19 cellular contexts compared by ENCODE assay signal in the genomic region with DNA sequence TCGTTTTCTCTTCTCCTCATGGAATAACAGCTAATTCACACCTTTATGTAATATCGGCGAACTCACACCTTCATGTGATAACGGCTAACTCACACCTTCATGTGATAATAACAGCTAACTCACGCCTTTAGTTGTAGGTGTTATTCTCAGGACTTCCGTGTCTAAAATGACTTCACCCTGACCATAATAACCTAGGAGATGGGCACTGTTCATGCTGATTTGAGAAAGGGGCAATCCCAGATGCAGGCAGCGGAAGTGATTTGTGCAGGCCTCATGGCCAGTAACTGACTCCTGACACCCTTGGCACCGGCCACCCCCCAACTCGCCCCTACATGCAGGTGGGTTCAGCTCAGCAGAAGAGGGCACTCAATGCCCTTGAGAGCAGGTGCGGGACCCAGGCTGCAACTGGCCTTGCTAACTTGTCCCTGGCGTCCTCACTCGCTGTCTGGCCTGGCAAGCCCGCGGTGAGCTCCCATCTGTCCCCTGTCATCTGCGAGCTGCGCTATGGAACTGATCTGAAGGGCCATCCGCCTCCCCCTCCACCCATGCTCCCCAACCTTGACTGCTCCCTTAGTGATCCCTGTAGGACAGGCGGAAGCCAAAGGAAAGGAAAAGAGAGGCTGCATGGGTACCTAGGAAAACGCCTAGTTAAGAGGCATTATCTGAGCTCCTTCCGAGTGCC. TPM values are rescaled to one million over a fixed set of nuclear protein-coding genes. Genes with fewer than 3 reads are reported as not detected.
DNase-seq lines count a peak whose midpoint lies in the region; ATAC-seq and TF ChIP-seq lines count a peak whose summit lies in the region.
"Had no signal": no experiment of that assay in that cellular context is flagged by ENCODE, and none has a peak within 500 bp of the region (broad histone marks: within the 10 kb centered on the region; RNA-seq: fewer than 3 reads in every experiment).

No MANE protein-coding gene starts in this region.

- H3K36me3 ChIP-seq in IMR-90 (ENCODE audit: control insufficient read depth, insufficient read depth, low read length) = no peaks in the 10 kb centered on the region
- no peaks in the 10 kb centered on the region for H3K36me3 ChIP-seq in ovary
- H3K36me3 ChIP-seq: cardiac muscle cell, tibial nerve had no signal

- H3K9me3 ChIP-seq in IMR-90 (ENCODE audit: control insufficient read depth, insufficient read depth, low read length) (no peaks in the 10 kb centered on the region), ovary (no peaks in the 10 kb centered on the region)
- H3K9me3 ChIP-seq: SK-N-SH, tibial nerve had no signal

- H3K4me3 ChIP-seq in IMR-90 (ENCODE audit: insufficient read depth, low read depth, low read length) (no peak overlapping the region), ovary (no peak overlapping the region)
- H3K4me3 ChIP-seq: cardiac muscle cell, tibial nerve had no signal

- no peaks in the 10 kb centered on the region for H3K27me3 Mint-ChIP-seq in glutamatergic neuron (ENCODE audit: unreplicated experiment)

- peaks cover 18% of the 10 kb centered on the region for H3K4me1 ChIP-seq in IMR-90 (ENCODE audit: control insufficient read depth, insufficient read depth, low read length)
- H3K4me1 ChIP-seq in ovary (ENCODE audit: insufficient read depth) = peaks cover 2% of the 10 kb centered on the region

- TF ChIP-seq RAD21 in IMR-90 (IDR thresholded peaks at IDR 0.05; ENCODE audit: low read length) = no peak

- H4K5ac ChIP-seq in IMR-90 (ENCODE audit: low read depth, low read length) = no peak overlapping the region

- intact Hi-C loops in IMR-90 (cut with micrococcal nuclease) (no loop called here), ovary (cut with DNase I) (no loop called here)

- BruUV-seq in IMR-90 (replicated peaks; lab: Mats Ljungman, UMichigan) = no TSS peak

- peaks cover 0 to 11% of the 10 kb centered on the region in 2 experiments; a peak in 1 of 4 replicates for H3K79me1 ChIP-seq in IMR-90 (ENCODE audit: low read depth in 1 of 2, low read length in 2 of 2)

- H2BK120ac ChIP-seq in IMR-90 (ENCODE audit: low read depth, low read length) = peak overlapping the region; percentile 35; the same call in 1 of the 2 replicates

- peak overlapping the region; percentile 45 for H3K27ac Mint-ChIP-seq in glutamatergic neuron (ENCODE audit: unreplicated experiment)
- H3K27ac Mint-ChIP-seq: activated naive CD8-positive, alpha-beta T cell treated with anti-CD3 and anti-CD28 coated beads, Interleukin-2, amount 10 ng/mL, durations not matched to agents 7 days and 5 days; CD4-positive, alpha-beta T cell; stimulated activated memory B cell treated with anti-CD40 and anti-IgM and Interleukin-4, amounts not matched to agents 10 μg/mL and 1 μg/mL and 100 μg/mL, for 72 hours had no signal

- TF ChIP-seq POLR2A in IMR-90 (IDR thresholded peaks at IDR 0.05; ENCODE audit: low read depth, low read length) = no peak
- TF ChIP-seq POLR2A in ovary (IDR thresholded peaks at IDR 0.05) = no peak

- no peak overlapping the region for H3K14ac ChIP-seq in IMR-90 (replicated peaks; ENCODE audit: low read depth, low read length)

- H2AFZ ChIP-seq in IMR-90 (replicated peaks; ENCODE audit: low read length, poor library complexity) = peak overlapping the region; percentile 37

- TF ChIP-seq EP300 in ovary (IDR thresholded peaks at IDR 0.05) = no peak

- no peaks in the 10 kb centered on the region for H3K36me3 Mint-ChIP-seq in glutamatergic neuron (ENCODE audit: unreplicated experiment)
- H3K36me3 Mint-ChIP-seq: activated naive CD8-positive, alpha-beta T cell treated with anti-CD3 and anti-CD28 coated beads, Interleukin-2, amount 10 ng/mL, durations not matched to agents 7 days and 5 days; stimulated activated memory B cell treated with anti-CD40 and anti-IgM and Interleukin-4, amounts not matched to agents 10 μg/mL and 1 μg/mL and 100 μg/mL, for 72 hours had no signal

- peak; percentile 88 for DNase-seq in COLO668 (lab: John Stamatoyannopoulos, UW; ENCODE audit: unreplicated experiment)
- DNase-seq in IMR-90 = no peak
- DNase-seq in NCI-H748 treated with DMSO at 0.1 percent for 48 hours (lab: John Stamatoyannopoulos, UW) = peak; percentile 90
- no peak for DNase-seq in glutamatergic neuron
- no peak for DNase-seq in activated CD4-positive, alpha-beta T cell treated with anti-CD3 and anti-CD28 coated beads for 4 hours
- DNase-seq in D341Med (ENCODE audit: low spot score) = no peak
- DNase-seq in ovary = no peak
- DNase-seq: activated CD4-positive, alpha-beta T cell treated with anti-CD3 and anti-CD28 coated beads, Interleukin-2, amount 50 U/mL, for 4 hours; activated naive CD8-positive, alpha-beta T cell treated with anti-CD3 and anti-CD28 coated beads, Interleukin-2, amount 10 ng/mL, durations not matched to agents 7 days and 5 days; activated T-cell treated with anti-CD3 and anti-CD28 coated beads, Interleukin-2, amount 50 U/mL, for 48 hours; CD4-positive, alpha-beta T cell; effector CD4-positive, alpha-beta T cell; GDM1; OCI-M1; SK-N-SH had no signal

- H3K56ac ChIP-seq in IMR-90 (ENCODE audit: extremely low read depth, insufficient read depth, low read length) = no peak overlapping the region

- no peak overlapping the region for H4K8ac ChIP-seq in IMR-90 (ENCODE audit: low read depth in 2 of 2, low read length in 2 of 2)

- H3K18ac ChIP-seq in IMR-90 (ENCODE audit: low read depth, low read length) = no peak overlapping the region

- CTCF ChIA-PET in IMR-90 (lab: Yijun Ruan, JAX) = interaction anchor here (1.1 kb wide), 1 partner anchor 325 kb away, joined by 4 read pairs; no protein-coding TSS in a partner anchor

- POLR2A ChIA-PET in IMR-90 (lab: Charles Lee; ENCODE audit: unreplicated experiment) = no interaction called here

- no peak overlapping the region for H2AK9ac ChIP-seq in IMR-90 (replicated peaks; ENCODE audit: low read depth, low read length, poor library complexity)

- peak overlapping the region; percentile 7; the same call in 1 of the 2 replicates for H3K4ac ChIP-seq in IMR-90 (ENCODE audit: low read depth, low read length)

- H3K23ac ChIP-seq in IMR-90 (ENCODE audit: low read depth, low read length) = no peak overlapping the region

- TF ChIP-seq CTCF in IMR-90 (conservative IDR thresholded peaks at IDR 0.05; ENCODE audit: low read depth, low read length) (no peak), glutamatergic neuron (IDR thresholded peaks at IDR 0.05; ENCODE audit: partially characterized antibody, unreplicated experiment) (no peak), ovary (IDR thresholded peaks at IDR 0.05) (no peak)

- ATAC-seq in IMR-90 (ENCODE audit: low read depth) = no peak
- no peak for ATAC-seq in GM18868 (IDR thresholded peaks at IDR 0.05; ENCODE audit: unreplicated experiment)
- ATAC-seq: stimulated activated memory B cell treated with anti-CD40 and anti-IgM and Interleukin-4, amounts not matched to agents 10 μg/mL and 1 μg/mL and 100 μg/mL, for 72 hours had no signal

- H2AK5ac ChIP-seq in IMR-90 (ENCODE audit: low read depth, low read length) = peak overlapping the region; percentile 20; the same call in 1 of the 2 replicates

- no peak overlapping the region for H3K27ac ChIP-seq in IMR-90 (ENCODE audit: insufficient read depth, low read length)
- no peak overlapping the region for H3K27ac ChIP-seq in ovary
- H3K27ac ChIP-seq: cardiac muscle cell, tibial nerve had no signal

- no peak overlapping the region for H2BK15ac ChIP-seq in IMR-90 (ENCODE audit: low read depth, low read length)

- H3K9me3 Mint-ChIP-seq in glutamatergic neuron (ENCODE audit: unreplicated experiment) = peaks cover 3% of the 10 kb centered on the region
- H3K9me3 Mint-ChIP-seq: activated naive CD8-positive, alpha-beta T cell treated with anti-CD3 and anti-CD28 coated beads, Interleukin-2, amount 10 ng/mL, durations not matched to agents 7 days and 5 days; CD4-positive, alpha-beta T cell had no signal

- 74% methylated on average over 3 of the region's 20 CpGs; no CpG with 5 or more reads in 1 of the 2 experiments for WGBS in IMR-90 (ENCODE audit: extremely low coverage in 2 of 2, insufficient read length in 1 of 2), 2 experiments
- WGBS in ovary, 3 donors = 86 to 91% (median 89%) methylated on average over 20 of the region's 20 CpGs

- H3K4me2 ChIP-seq in IMR-90 (ENCODE audit: low read depth, low read length) = no peak overlapping the region
- H3K4me2 ChIP-seq: SK-N-SH had no signal

- no peak overlapping the region for H4K91ac ChIP-seq in IMR-90 (ENCODE audit: insufficient read depth, low read depth, low read length)

- no peak overlapping the region for H2BK5ac ChIP-seq in IMR-90 (ENCODE audit: low read depth, low read length, poor library complexity, severe bottlenecking)

- peak overlapping the region; percentile 17; the same call in 1 of the 2 replicates for H2BK20ac ChIP-seq in IMR-90 (ENCODE audit: low read depth, low read length)

- dilution Hi-C loops in IMR-90 (cut with HindIII; ENCODE audit: low sequenced_read_pairs, unreplicated experiment) = no loop called here

- peaks cover 19% of the 10 kb centered on the region for H3K9me1 ChIP-seq in IMR-90 (ENCODE audit: insufficient read depth, low read length)

- H3K9ac ChIP-seq in IMR-90 (ENCODE audit: low read depth, low read length) = no peak overlapping the region
- H3K9ac ChIP-seq: SK-N-SH had no signal

- H3K27me3 ChIP-seq in IMR-90 (ENCODE audit: control insufficient read depth, insufficient read depth, low read length) (no peaks in the 10 kb centered on the region), ovary (no peaks in the 10 kb centered on the region)
- H3K27me3 ChIP-seq: tibial nerve had no signal

- no peaks in the 10 kb centered on the region; the same call in 1 of the 2 replicates for H4K20me1 ChIP-seq in IMR-90 (ENCODE audit: insufficient read depth, low read length)

- peak overlapping the region; percentile 21 for H3K4me3 Mint-ChIP-seq in glutamatergic neuron (ENCODE audit: unreplicated experiment)
- H3K4me3 Mint-ChIP-seq: activated naive CD8-positive, alpha-beta T cell treated with anti-CD3 and anti-CD28 coated beads, Interleukin-2, amount 10 ng/mL, durations not matched to agents 7 days and 5 days; CD4-positive, alpha-beta T cell; stimulated activated memory B cell treated with anti-CD40 and anti-IgM and Interleukin-4, amounts not matched to agents 10 μg/mL and 1 μg/mL and 100 μg/mL, for 72 hours had no signal

- H3K4me1 Mint-ChIP-seq in glutamatergic neuron (ENCODE audit: low read depth, unreplicated experiment) = peaks cover 27% of the 10 kb centered on the region

- in situ Hi-C loops in IMR-90 (cut with MboI; ENCODE audit: low sequenced_read_pairs) = no loop called here

RNA-seq across cellular contexts. Expression of gene MTCL1, which starts 42.6 kb away (rescaled TPM):
- total RNA-seq in IMR-90 (2012; rRNA removed) (29.0 and 38.6 TPM in 2 replicates), glutamatergic neuron (ENCODE audit: unreplicated experiment) (100 TPM), ovary (1 to 10 TPM; 4.5 to 9.6 (median 7.3) TPM)
- polyA plus RNA-seq in IMR-90 (2012; rRNA removed) (44.7 and 45.3 TPM in 2 replicates), ovary (1 to 10 TPM; 2.2 to 6.5 TPM)
- polyA plus RNA-seq in IMR-90 (2012; cell fraction: cytosol; rRNA removed) = 26.0 and 32.1 TPM in 2 replicates
- polyA plus RNA-seq in IMR-90 (2012; cell fraction: nucleus; rRNA removed; ENCODE audit: low replicate concordance) = 165 and 175 TPM in 2 replicates

RNA-seq across cellular contexts. Expression of gene RAB12, which starts 53.5 kb away (rescaled TPM):
- total RNA-seq in IMR-90 (2012; rRNA removed) (14.9 and 35.3 TPM in 2 replicates), glutamatergic neuron (ENCODE audit: unreplicated experiment) (28.8 TPM), ovary (10 to 100 TPM; 34.2 to 49.7 (median 43.5) TPM)
- polyA plus RNA-seq in IMR-90 (2012; rRNA removed) (13.2 and 19.2 TPM in 2 replicates), ovary (10 to 100 TPM; 30.3 to 69.0 TPM)
- 2.6 and 2.7 TPM in 2 replicates for polyA plus RNA-seq in IMR-90 (2012; cell fraction: cytosol; rRNA removed)
- 2.0 and 20.1 TPM in 2 replicates for polyA plus RNA-seq in IMR-90 (2012; cell fraction: nucleus; rRNA removed; ENCODE audit: low replicate concordance)

Comparison
In these comparisons a context has a peak if more than half of its experiments do, and no peak if none do; other contexts are left out.
1. DNase-seq: peak in COLO668 (single experiment) and NCI-H748 treated with DMSO at 0.1 percent for 48 hours (single experiment); none in IMR-90 (single experiment), glutamatergic neuron (single experiment), activated CD4-positive, alpha-beta T cell treated with anti-CD3 and anti-CD28 coated beads for 4 hours (0 of 2), D341Med (single experiment) and ovary (0 of 5).